8 cellular contexts compared by ENCODE assay signal in the genomic region with DNA sequence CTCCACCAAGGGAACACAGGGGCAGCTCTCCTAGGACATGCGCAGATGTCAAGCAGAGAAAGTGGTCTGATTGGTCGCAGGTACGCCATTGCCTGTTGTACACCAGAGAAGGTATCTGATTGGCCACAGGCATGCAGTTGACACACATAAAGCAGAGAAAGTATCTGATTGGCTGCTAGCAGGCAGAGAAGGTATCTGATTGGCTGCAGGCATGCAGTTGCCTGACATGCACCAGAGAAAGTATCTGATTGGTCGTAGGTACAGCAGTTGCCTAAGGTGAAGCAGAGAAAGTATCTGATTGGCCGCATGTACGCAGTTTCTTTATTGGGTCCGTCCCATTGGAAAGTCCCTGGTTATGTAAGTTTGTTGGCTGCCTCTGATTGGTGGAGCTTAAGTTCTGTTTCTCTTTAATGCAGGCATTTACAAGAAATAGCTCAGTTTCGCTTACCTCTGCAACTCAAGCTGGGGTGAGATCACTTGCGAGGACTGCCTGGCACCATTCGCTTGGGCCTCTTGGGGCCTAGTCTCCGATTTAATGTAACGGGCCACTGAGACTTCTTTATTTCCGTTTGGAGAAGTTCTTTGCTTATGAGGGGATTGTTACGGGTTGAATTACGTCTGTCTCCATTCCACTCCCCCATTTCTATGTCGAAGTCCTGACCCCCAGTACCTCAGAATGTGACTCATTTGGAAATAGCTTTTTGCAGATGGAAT.
DNase-seq lines count a peak whose midpoint lies in the region; ATAC-seq and TF ChIP-seq lines count a peak whose summit lies in the region.

No MANE protein-coding gene starts in this region.

- no peaks in the 10 kb centered on the region for H3K9me3 ChIP-seq in osteoblast (ENCODE audit: low read depth, low read length)

- H3K4me3 Mint-ChIP-seq in natural killer cell treated with Interleukin-12 subunit alpha and Interleukin-12 subunit beta and Interleukin-15 and Interleukin-18, amount 100 ng/mL, for 72 hours = no peak overlapping the region

- DNase-seq in DMS53 (lab: John Stamatoyannopoulos, UW) = peak; percentile 17
- no peak for DNase-seq in DMS53 treated with DMSO at 0.1 percent for 48 hours (lab: John Stamatoyannopoulos, UW; ENCODE audit: unreplicated experiment)
- DNase-seq in natural killer cell treated with Interleukin-12 subunit alpha and Interleukin-12 subunit beta and Interleukin-15 and Interleukin-18, amount 100 ng/mL, for 72 hours (ENCODE audit: low spot score) = no peak
- DNase-seq in activated CD8-positive, alpha-beta memory T cell treated with anti-CD3 and anti-CD28 coated beads, Interleukin-2, amount 50 U/mL, for 48 hours = no peak
- DNase-seq in osteoblast (ENCODE audit: insufficient read length, low spot score, missing footprints) = no peak
- DNase-seq in activated gamma-delta T cell treated with Interleukin-2 at 50 U/mL for 16 hours = no peak

- peak; percentile 92 for TF ChIP-seq POLR2A in Raji (IDR thresholded peaks at IDR 0.05; ENCODE audit: insufficient read depth, low read depth, low read length)

- no peak overlapping the region for H3K4me2 ChIP-seq in osteoblast (ENCODE audit: insufficient read depth, low read length)

- no peaks in the 10 kb centered on the region for H3K27me3 Mint-ChIP-seq in natural killer cell treated with Interleukin-12 subunit alpha and Interleukin-12 subunit beta and Interleukin-15 and Interleukin-18, amount 100 ng/mL, for 72 hours

- peak overlapping the region in 1 of 2 donors; percentile 44 for H3K27ac Mint-ChIP-seq in natural killer cell treated with Interleukin-12 subunit alpha and Interleukin-12 subunit beta and Interleukin-15 and Interleukin-18, amount 100 ng/mL, for 72 hours

- ATAC-seq in HG02642 (IDR thresholded peaks at IDR 0.05; ENCODE audit: poor library complexity, unreplicated experiment) = peak; percentile 66
- ATAC-seq in natural killer cell treated with Interleukin-12 subunit alpha and Interleukin-12 subunit beta and Interleukin-15 and Interleukin-18, amount 100 ng/mL, for 72 hours = peak; percentile 50 to 55

- no peaks in the 10 kb centered on the region for H3K27me3 ChIP-seq in osteoblast (ENCODE audit: insufficient read depth, low read length)

- no peak overlapping the region for H3K27ac ChIP-seq in osteoblast (ENCODE audit: low read depth, low read length)

- H3K79me2 ChIP-seq in osteoblast (ENCODE audit: insufficient read depth, low read length) = no peaks in the 10 kb centered on the region

- H3K36me3 Mint-ChIP-seq in natural killer cell treated with Interleukin-12 subunit alpha and Interleukin-12 subunit beta and Interleukin-15 and Interleukin-18, amount 100 ng/mL, for 72 hours = no peaks in the 10 kb centered on the region

- no peaks in the 10 kb centered on the region for H3K9me3 Mint-ChIP-seq in natural killer cell treated with Interleukin-12 subunit alpha and Interleukin-12 subunit beta and Interleukin-15 and Interleukin-18, amount 100 ng/mL, for 72 hours

- no peak for TF ChIP-seq CTCF in osteoblast (IDR thresholded peaks at IDR 0.05; ENCODE audit: extremely low read depth, low read depth, low read length)

- no peak overlapping the region for H3K4me3 ChIP-seq in osteoblast (ENCODE audit: insufficient read depth, low read length)

- H4K20me1 ChIP-seq in osteoblast (ENCODE audit: insufficient read depth, low read length) = no peaks in the 10 kb centered on the region

- H3K36me3 ChIP-seq in osteoblast (ENCODE audit: insufficient read depth, low read length) = no peaks in the 10 kb centered on the region

- H3K4me1 Mint-ChIP-seq in natural killer cell treated with Interleukin-12 subunit alpha and Interleukin-12 subunit beta and Interleukin-15 and Interleukin-18, amount 100 ng/mL, for 72 hours (ENCODE audit: low read depth in 2 of 2) = peaks cover 0 to 7% of the 10 kb centered on the region in 2 donors

- H3K4me1 ChIP-seq in osteoblast (ENCODE audit: insufficient read depth, low read length) = no peaks in the 10 kb centered on the region

- H2AFZ ChIP-seq in osteoblast (ENCODE audit: low read length) = no peak overlapping the region
